In the genomic region with DNA sequence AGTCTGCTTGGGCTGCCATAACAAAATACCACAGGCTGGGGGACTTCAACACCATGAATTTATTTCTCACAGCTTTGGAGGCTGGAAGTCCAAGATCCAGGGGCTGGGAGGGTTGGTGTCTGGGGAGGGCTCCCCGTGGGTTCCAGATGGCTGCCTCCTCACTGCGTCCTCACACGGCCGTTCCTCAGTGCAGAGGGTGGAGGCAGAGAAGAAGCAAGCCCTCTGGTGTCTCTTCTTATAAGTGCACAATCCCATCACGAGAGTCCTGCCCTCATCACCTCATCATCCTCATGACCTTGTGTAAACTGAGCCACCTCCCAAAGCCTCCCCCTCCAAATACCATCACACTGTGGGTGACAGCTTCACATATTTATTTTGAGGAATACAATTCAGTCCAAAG, we compare ENCODE assay signal across 12 cellular contexts. TPM values are rescaled to one million over a fixed set of nuclear protein-coding genes. Genes with fewer than 3 reads are reported as not detected.
DNase-seq lines count a peak whose midpoint lies in the region; ATAC-seq and TF ChIP-seq lines count a peak whose summit lies in the region.
"Had no signal": no experiment of that assay in that cellular context is flagged by ENCODE, and none has a peak within 500 bp of the region (broad histone marks: within the 10 kb centered on the region; RNA-seq: fewer than 3 reads in every experiment).

No MANE protein-coding gene starts in this region.

- no peaks in the 10 kb centered on the region for H3K27me3 ChIP-seq in tibial artery
- H3K27me3 ChIP-seq: neutrophil had no signal

- ATAC-seq in activated CD8-positive, alpha-beta memory T cell treated with anti-CD3 and anti-CD28 coated beads, Interleukin-2, amount 10 ng/mL, durations not matched to agents 7 days and 5 days: peak; percentile 87
- ATAC-seq in HG02678 (IDR thresholded peaks at IDR 0.05; ENCODE audit: unreplicated experiment) (peak; percentile 68), left ventricle myocardium superior (no peak)

- H3K4me3 Mint-ChIP-seq in activated CD8-positive, alpha-beta memory T cell treated with anti-CD3 and anti-CD28 coated beads, Interleukin-2, amount 10 ng/mL, durations not matched to agents 7 days and 5 days: no peak overlapping the region
- H3K4me3 Mint-ChIP-seq: activated naive CD4-positive, alpha-beta T cell treated with anti-CD3 and anti-CD28 coated beads for 36 hours had no signal

- TF ChIP-seq CTCF in tibial artery (IDR thresholded peaks at IDR 0.05): no peak

- intact Hi-C loops in tibial artery (cut with DNase I; ENCODE audit: low total_unique reads) (no loop called here), left ventricle myocardium superior (cut with micrococcal nuclease) (no loop called here)

- no peak overlapping the region for H3K27ac Mint-ChIP-seq in activated CD8-positive, alpha-beta memory T cell treated with anti-CD3 and anti-CD28 coated beads, Interleukin-2, amount 10 ng/mL, durations not matched to agents 7 days and 5 days
- H3K27ac Mint-ChIP-seq: activated naive CD4-positive, alpha-beta T cell treated with anti-CD3 and anti-CD28 coated beads for 36 hours had no signal

- H3K4me3 ChIP-seq in tibial artery: no peak overlapping the region

- peaks cover 30% of the 10 kb centered on the region for H3K27me3 Mint-ChIP-seq in activated CD8-positive, alpha-beta memory T cell treated with anti-CD3 and anti-CD28 coated beads, Interleukin-2, amount 10 ng/mL, durations not matched to agents 7 days and 5 days

- no peaks in the 10 kb centered on the region for H3K9me3 ChIP-seq in tibial artery
- H3K9me3 ChIP-seq: neutrophil had no signal

- peak; percentile 46 for DNase-seq in activated CD8-positive, alpha-beta memory T cell treated with anti-CD3 and anti-CD28 coated beads, Interleukin-2, amount 10 ng/mL, durations not matched to agents 7 days and 5 days
- DNase-seq in activated CD8-positive, alpha-beta memory T cell treated with anti-CD3 and anti-CD28 coated beads for 24 hours: no peak
- DNase-seq in RPMI7951 (ENCODE audit: low read depth): peak; percentile 44
- DNase-seq in tibial artery: no peak
- DNase-seq in RPMI8226: no peak
- DNase-seq in left ventricle myocardium superior: no peak
- no peak for DNase-seq in DMS79 (lab: John Stamatoyannopoulos, UW)
- DNase-seq: activated naive CD4-positive, alpha-beta T cell treated with anti-CD3 and anti-CD28 coated beads for 36 hours; stimulated activated CD4-positive, alpha-beta T cell treated with anti-CD3 and anti-CD28 coated beads, Interleukin-4, amount 100 ng/mL, for 24 hours had no signal

- no peaks in the 10 kb centered on the region for H3K9me3 Mint-ChIP-seq in activated CD8-positive, alpha-beta memory T cell treated with anti-CD3 and anti-CD28 coated beads, Interleukin-2, amount 10 ng/mL, durations not matched to agents 7 days and 5 days (ENCODE audit: low read depth)
- H3K9me3 Mint-ChIP-seq: activated naive CD4-positive, alpha-beta T cell treated with anti-CD3 and anti-CD28 coated beads for 36 hours had no signal

- H3K4me1 ChIP-seq in tibial artery: no peaks in the 10 kb centered on the region

- no peaks in the 10 kb centered on the region for H3K36me3 ChIP-seq in tibial artery
- H3K36me3 ChIP-seq: neutrophil had no signal

- H3K4me1 Mint-ChIP-seq in activated CD8-positive, alpha-beta memory T cell treated with anti-CD3 and anti-CD28 coated beads, Interleukin-2, amount 10 ng/mL, durations not matched to agents 7 days and 5 days: no peaks in the 10 kb centered on the region

- peaks cover 2% of the 10 kb centered on the region for H3K36me3 Mint-ChIP-seq in activated CD8-positive, alpha-beta memory T cell treated with anti-CD3 and anti-CD28 coated beads, Interleukin-2, amount 10 ng/mL, durations not matched to agents 7 days and 5 days

- H3K27ac ChIP-seq in tibial artery: no peak overlapping the region
- H3K27ac ChIP-seq: neutrophil had no signal

- CTCF ChIA-PET in activated CD8-positive, alpha-beta memory T cell treated with anti-CD3 and anti-CD28 coated beads, Interleukin-2, amount 10 ng/mL, durations not matched to agents 7 days and 5 days (lab: Charles Lee): interaction anchor here (1.4 kb wide), 1 partner anchor 34 kb away, joined by 3 read pairs; no protein-coding TSS in a partner anchor

RNA-seq across cellular contexts. Expression of gene TMEM163, which starts 26.3 kb away (rescaled TPM):
- total RNA-seq in activated CD8-positive, alpha-beta memory T cell treated with anti-CD3 and anti-CD28 coated beads, Interleukin-2, amount 10 ng/mL, durations not matched to agents 7 days and 5 days: 1 to 10 TPM; 2.1 to 2.3 TPM
- 10.3 and 10.7 TPM in 2 replicates for total RNA-seq in RPMI7951 (2014; rRNA removed; shearing (Covaris generic))
- 0.40 TPM for total RNA-seq in left ventricle myocardium superior
- total RNA-seq: activated naive CD4-positive, alpha-beta T cell treated with anti-CD3 and anti-CD28 coated beads for 36 hours; fibroblast of villous mesenchyme had no signal

Comparison
In these comparisons a context has a peak if more than half of its experiments do, and no peak if none do; other contexts are left out.
1. DNase-seq: peak in activated CD8-positive, alpha-beta memory T cell treated with anti-CD3 and anti-CD28 coated beads, Interleukin-2, amount 10 ng/mL, durations not matched to agents 7 days and 5 days (single experiment) and RPMI7951 (single experiment); none in activated CD8-positive, alpha-beta memory T cell treated with anti-CD3 and anti-CD28 coated beads for 24 hours (single experiment), tibial artery (0 of 2), RPMI8226 (single experiment), left ventricle myocardium superior (single experiment) and DMS79 (single experiment).